20 cellular contexts compared by ENCODE assay signal in the genomic region with DNA sequence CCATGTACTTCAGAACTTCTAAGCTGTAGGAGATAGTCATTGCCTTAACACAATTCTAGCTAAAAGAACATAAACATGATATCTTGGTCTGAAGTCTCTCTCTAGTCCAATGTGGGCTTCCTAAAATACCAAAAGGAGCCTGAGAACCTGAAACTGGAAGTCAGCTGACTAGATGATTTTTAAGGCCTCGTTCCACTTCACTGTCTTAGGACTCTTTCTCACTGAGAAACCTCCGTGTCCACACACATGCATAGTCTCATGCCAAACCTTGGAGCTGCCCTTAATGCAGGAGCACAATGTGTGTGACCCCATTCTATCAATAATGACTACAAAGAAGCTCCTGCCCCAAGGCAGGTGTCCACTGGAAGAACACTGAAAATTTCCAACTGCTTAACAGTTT.
"Had no signal": no experiment of that assay in that cellular context is flagged by ENCODE, and none has a peak within 500 bp of the region (broad histone marks: within the 10 kb centered on the region; RNA-seq: fewer than 3 reads in every experiment).

No MANE protein-coding gene starts in this region.

- H3K9ac ChIP-seq: parathyroid adenoma had no signal

- FAIRE-seq: islet of Langerhans had no signal

- H3K36me3 ChIP-seq: prostate gland had no signal

- H2AFZ ChIP-seq: parathyroid adenoma had no signal

- H3K27ac ChIP-seq: epithelial cell of prostate, esophagus muscularis mucosa, gastrocnemius medialis, heart right ventricle, parathyroid adenoma, prostate gland, right lobe of liver, stomach, thoracic aorta had no signal

- DNase-seq: effector memory CD8-positive, alpha-beta T cell; gastrocnemius medialis; heart right ventricle; hypothalamus; kidney glomerular epithelial cell; naive thymus-derived CD4-positive, alpha-beta T cell; nephron progenitor cell; right lobe of liver; stimulated activated CD4-positive, alpha-beta T cell treated with anti-CD3 and anti-CD28 coated beads, Interleukin-4, amount 100 ng/mL, for 1 hour; stimulated activated CD8-positive, alpha-beta memory T cell treated with anti-CD3 and anti-CD28 coated beads, Interleukin-4, amount 100 ng/mL, for 48 hours; stomach; substantia nigra; trophoblast cell had no signal

- ATAC-seq: effector memory CD8-positive, alpha-beta T cell; gastrocnemius medialis; heart right ventricle; naive thymus-derived CD4-positive, alpha-beta T cell; right lobe of liver; stimulated activated effector memory CD8-positive, alpha-beta T cell treated with anti-CD3 and anti-CD28 coated beads, Interleukin-12 subunit alpha, Interleukin-12 subunit beta, amount 100 ng/mL, for 72 hours had no signal

- H3K9me3 ChIP-seq: esophagus muscularis mucosa, gastrocnemius medialis, prostate gland, right lobe of liver, stomach, thoracic aorta had no signal

- H3K27me3 ChIP-seq: esophagus muscularis mucosa, gastrocnemius medialis, heart right ventricle, right lobe of liver, stomach had no signal

- H3K79me2 ChIP-seq: parathyroid adenoma had no signal

- H3K4me1 ChIP-seq: esophagus muscularis mucosa, gastrocnemius medialis, heart right ventricle, parathyroid adenoma, prostate gland, right lobe of liver had no signal

- H3K4me3 ChIP-seq: esophagus muscularis mucosa, gastrocnemius medialis, heart right ventricle, prostate gland, right lobe of liver, stomach, thoracic aorta had no signal
